Comparison of ENCODE assay signal across 9 cellular contexts in the genomic region with DNA sequence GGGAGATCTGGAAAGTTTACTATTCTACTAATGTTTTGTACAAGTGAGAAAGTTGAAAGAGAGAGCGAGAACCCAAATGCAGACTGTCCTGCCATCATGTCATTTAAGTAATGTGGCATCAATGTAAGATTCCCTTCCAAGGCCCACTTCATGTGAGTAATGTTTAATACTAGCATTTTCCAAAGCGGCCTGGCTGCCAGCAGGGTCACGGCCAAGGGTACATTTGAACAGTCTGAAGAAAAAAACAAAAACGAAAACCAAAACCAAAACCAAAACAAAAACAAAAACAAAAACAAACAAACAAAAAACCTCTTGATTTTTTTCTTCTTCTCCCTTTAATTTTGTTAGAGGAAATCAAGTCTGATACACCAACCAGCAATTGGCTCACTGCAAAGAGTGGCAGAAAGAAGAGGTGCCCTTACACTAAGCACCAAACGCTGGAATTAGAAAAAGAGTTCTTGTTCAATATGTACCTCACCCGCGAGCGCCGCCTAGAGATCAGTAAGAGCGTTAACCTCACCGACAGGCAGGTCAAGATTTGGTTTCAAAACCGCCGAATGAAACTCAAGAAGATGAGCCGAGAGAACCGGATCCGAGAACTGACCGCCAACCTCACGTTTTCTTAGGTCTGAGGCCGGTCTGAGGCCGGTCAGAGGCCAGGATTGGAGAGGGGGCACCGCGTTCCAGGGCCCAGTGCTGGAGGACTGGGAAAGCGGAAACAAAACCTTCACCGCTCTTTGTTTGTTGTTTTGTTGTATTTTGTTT. TPM values are rescaled to one million over a fixed set of nuclear protein-coding genes. Genes with fewer than 3 reads are reported as not detected.
DNase-seq lines count a peak whose midpoint lies in the region; ATAC-seq, FAIRE-seq and TF ChIP-seq lines count a peak whose summit lies in the region.
"Had no signal": no experiment of that assay in that cellular context is flagged by ENCODE, and none has a peak within 500 bp of the region (broad histone marks: within the 10 kb centered on the region; RNA-seq: fewer than 3 reads in every experiment).

No MANE protein-coding gene starts in this region.

- DNase-seq in NCI-H1694 treated with DMSO at 0.1 percent for 48 hours (lab: John Stamatoyannopoulos, UW) (peak; percentile 5), NCI-H1694 (lab: John Stamatoyannopoulos, UW) (no peak), LoVo (ENCODE audit: low spot score) (peak; percentile 67), astrocyte (ENCODE audit: low read depth) (no peak), natural killer cell (no peak), A172 (ENCODE audit: low spot score) (no peak), pancreas (no peak), GM03348 (ENCODE audit: low spot score) (no peak)
- DNase-seq: CD8-positive, alpha-beta T cell had no signal

- H3K79me2 ChIP-seq in astrocyte (ENCODE audit: insufficient read depth, low read length) = no peaks in the 10 kb centered on the region

- H3K9ac ChIP-seq in astrocyte (ENCODE audit: low read length) = no peak overlapping the region

- TF ChIP-seq CTCF in astrocyte (IDR thresholded peaks at IDR 0.05; ENCODE audit: insufficient read depth, low read depth, low read length) (peak; percentile 19), natural killer cell (IDR thresholded peaks at IDR 0.05) (no peak), pancreas (IDR thresholded peaks at IDR 0.05) (peak in 1 of 4 donors; percentile 9)

- H3K9me3 Mint-ChIP-seq in astrocyte (ENCODE audit: unreplicated experiment) (peaks cover 40% of the 10 kb centered on the region), natural killer cell (peaks cover 2% of the 10 kb centered on the region in 2 donors)

- H3K4me3 ChIP-seq in astrocyte (ENCODE audit: insufficient read depth, low read depth, low read length) (no peak overlapping the region), pancreas (no peak overlapping the region)

- no peaks in the 10 kb centered on the region for H3K36me3 ChIP-seq in astrocyte (ENCODE audit: insufficient read depth, low read length)
- H3K36me3 ChIP-seq in pancreas = no peaks in the 10 kb centered on the region

- H4K20me1 ChIP-seq in astrocyte (ENCODE audit: insufficient read depth, low read length) = no peaks in the 10 kb centered on the region

- peaks cover 99% of the 10 kb centered on the region for H3K27me3 ChIP-seq in astrocyte (ENCODE audit: insufficient read depth, low read length)
- H3K27me3 ChIP-seq in pancreas = peaks cover 0 to 92% (median 44%) of the 10 kb centered on the region in 4 donors

- H3K4me1 Mint-ChIP-seq in astrocyte (ENCODE audit: low read depth, unreplicated experiment) (no peaks in the 10 kb centered on the region), natural killer cell (peaks cover 9 to 11% of the 10 kb centered on the region in 2 donors)

- 12 to 13% methylated on average over 24 of the region's 24 CpGs for WGBS in pancreas, 2 donors

- H3K27ac Mint-ChIP-seq in astrocyte (ENCODE audit: unreplicated experiment) (no peak overlapping the region), natural killer cell (no peak overlapping the region)
- H3K27ac Mint-ChIP-seq: CD8-positive, alpha-beta T cell had no signal

- FAIRE-seq in astrocyte (lab: Jason Lieb, UNC) (no peak), pancreas (lab: Jason Lieb, UNC) (no peak)

- peaks cover 8% of the 10 kb centered on the region for H3K4me1 ChIP-seq in astrocyte (ENCODE audit: insufficient read depth, low read length)
- peaks cover 0 to 5% (median 0%) of the 10 kb centered on the region in 3 donors for H3K4me1 ChIP-seq in pancreas

- no peak overlapping the region for H3K4me2 ChIP-seq in astrocyte (ENCODE audit: low read length)

- peaks cover 76% of the 10 kb centered on the region for H3K27me3 Mint-ChIP-seq in astrocyte (ENCODE audit: low read depth, unreplicated experiment)
- peaks cover 67 to 72% of the 10 kb centered on the region in 2 donors for H3K27me3 Mint-ChIP-seq in natural killer cell (ENCODE audit: low read depth in 2 of 2)

- ATAC-seq in natural killer cell (no peak), pancreas (no peak)
- ATAC-seq: CD8-positive, alpha-beta T cell had no signal

- H3K36me3 Mint-ChIP-seq in astrocyte (ENCODE audit: low read depth, unreplicated experiment) (peaks cover 5% of the 10 kb centered on the region), natural killer cell (peaks cover 14% of the 10 kb centered on the region)
- H3K36me3 Mint-ChIP-seq: CD8-positive, alpha-beta T cell had no signal

- H3K9me3 ChIP-seq in astrocyte (ENCODE audit: insufficient read depth, low read depth, low read length) (peaks cover 9% of the 10 kb centered on the region), pancreas (no peaks in the 10 kb centered on the region)

- H3K4me3 Mint-ChIP-seq in astrocyte (ENCODE audit: unreplicated experiment) (no peak overlapping the region), natural killer cell (peak overlapping the region; percentile 28)
- H3K4me3 Mint-ChIP-seq: CD8-positive, alpha-beta T cell had no signal

- H2AFZ ChIP-seq in astrocyte (ENCODE audit: low read depth, low read length) = no peak overlapping the region

- H3K27ac ChIP-seq in astrocyte (ENCODE audit: low read depth, low read length) = no peak overlapping the region
- H3K27ac ChIP-seq in pancreas = no peak overlapping the region

- intact Hi-C loops in natural killer cell (cut with micrococcal nuclease) (no loop called here), pancreas (cut with DNase I) (no loop called here)

RNA-seq across cellular contexts. Expression of a gene that starts 2.2 kb away (rescaled TPM):
- total RNA-seq in astrocyte (not detected in 2 replicates), natural killer cell (not detected), pancreas (not detected)
- total RNA-seq in A172 (2014; rRNA removed; shearing (Covaris generic)) = 18.1 and 21.7 TPM in 2 replicates
- not detected for polyA plus RNA-seq in pancreas
- total RNA-seq: CD8-positive, alpha-beta T cell had no signal

RNA-seq across cellular contexts. Expression of a gene that starts 3.7 kb away (rescaled TPM):
- total RNA-seq in astrocyte (not detected in 2 replicates), natural killer cell (not detected), pancreas (under 1 TPM in 4 of 6 donors, not detected in 2; 0.12 to 0.47 (median 0.20) TPM)
- 2.8 and 3.6 TPM in 2 replicates for total RNA-seq in A172 (2014; rRNA removed; shearing (Covaris generic))
- 1 to 10 TPM in 1 of 2 donors, under 1 TPM in 1; 0.49 to 1.1 TPM for polyA plus RNA-seq in pancreas
- total RNA-seq: CD8-positive, alpha-beta T cell had no signal

RNA-seq across cellular contexts. Expression of a gene that starts 10.7 kb away (rescaled TPM):
- total RNA-seq in astrocyte (not detected in 2 replicates), natural killer cell (not detected), pancreas (under 1 TPM; 0.19 to 0.87 (median 0.61) TPM)
- total RNA-seq in A172 (2014; rRNA removed; shearing (Covaris generic)) = 11.6 and 20.4 TPM in 2 replicates
- 1 to 10 TPM in 1 of 2 donors, under 1 TPM in 1; 0.61 to 1.5 TPM for polyA plus RNA-seq in pancreas
- total RNA-seq: CD8-positive, alpha-beta T cell had no signal

RNA-seq across cellular contexts. Expression of a gene that starts 11.7 kb away (rescaled TPM):
- total RNA-seq in astrocyte (not detected in 2 replicates), natural killer cell (not detected), pancreas (not detected)
- 17.3 and 23.9 TPM in 2 replicates for total RNA-seq in A172 (2014; rRNA removed; shearing (Covaris generic))
- not detected for polyA plus RNA-seq in pancreas
- total RNA-seq: CD8-positive, alpha-beta T cell had no signal

RNA-seq across cellular contexts. Expression of a gene that starts 19.2 kb away (rescaled TPM):
- not detected in 2 replicates for total RNA-seq in astrocyte
- total RNA-seq in natural killer cell = not detected
- not detected in 2 replicates for total RNA-seq in A172 (2014; rRNA removed; shearing (Covaris generic))
- total RNA-seq in pancreas = not detected
- not detected for polyA plus RNA-seq in pancreas
- total RNA-seq: CD8-positive, alpha-beta T cell had no signal

Comparison
In these comparisons a context has a peak if more than half of its experiments do, and no peak if none do; other contexts are left out.
1. DNase-seq: peak in NCI-H1694 treated with DMSO at 0.1 percent for 48 hours (single experiment) and LoVo (single experiment); none in NCI-H1694 (single experiment), astrocyte (single experiment), natural killer cell (single experiment), A172 (single experiment), pancreas (0 of 6) and GM03348 (single experiment).
2. RNA of a gene that starts 2.2 kb away (total RNA-seq): 18.1 to 21.7 TPM in A172; not detected in astrocyte, not detected in natural killer cell and not detected in pancreas; every median in the first group is over 10 times any median in the second.